ENCODE assay signal across 8 cellular contexts in the genomic region with DNA sequence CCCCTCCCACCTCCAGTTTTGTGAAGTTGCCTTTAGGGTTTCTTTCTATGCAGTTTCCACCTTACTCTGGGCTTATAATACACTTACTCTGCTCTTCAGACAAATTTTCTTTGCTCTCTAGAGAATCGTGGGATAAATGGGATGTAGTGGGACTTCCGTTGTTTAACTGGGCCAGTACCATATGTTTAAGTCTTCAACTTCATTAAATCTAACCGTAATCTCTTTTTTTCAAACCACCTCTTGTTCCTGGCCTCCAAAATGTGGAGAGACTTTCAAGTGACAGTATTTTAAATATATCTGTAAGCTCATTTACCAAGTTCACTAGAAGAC. TPM values are rescaled to one million over a fixed set of nuclear protein-coding genes. Genes with fewer than 3 reads are reported as not detected.
DNase-seq lines count a peak whose midpoint lies in the region; ATAC-seq, FAIRE-seq and TF ChIP-seq lines count a peak whose summit lies in the region.

No MANE protein-coding gene starts in this region.

- H3K4me1 Mint-ChIP-seq in activated T-cell treated with anti-CD3 and anti-CD28 coated beads, Interleukin-2, amount 50 U/mL, for 24 hours (ENCODE audit: low read depth) = peaks cover 54% of the 10 kb centered on the region

- no peaks in the 10 kb centered on the region for H3K9me3 ChIP-seq in kidney (ENCODE audit: control insufficient read depth in 1 of 2, low read length in 2 of 2)
- H3K9me3 ChIP-seq in tibial artery = no peaks in the 10 kb centered on the region

- H3K27ac ChIP-seq in kidney (ENCODE audit: low read depth in 2 of 2, low read length in 2 of 2) (peak overlapping the region; percentile 77 to 85), tibial artery (peak overlapping the region; percentile 94 to 97)

- no peaks in the 10 kb centered on the region for H3K27me3 Mint-ChIP-seq in activated T-cell treated with anti-CD3 and anti-CD28 coated beads, Interleukin-2, amount 50 U/mL, for 24 hours

- H3K4me1 ChIP-seq in kidney (ENCODE audit: control insufficient read depth in 1 of 2, insufficient read depth in 1 of 2, low read depth in 1 of 2, low read length in 2 of 2) (peaks cover 7 to 14% of the 10 kb centered on the region in 2 donors), tibial artery (peaks cover 0 to 47% (median 12%) of the 10 kb centered on the region in 4 donors)

- TF ChIP-seq CTCF in kidney (IDR thresholded peaks at IDR 0.05; ENCODE audit: borderline replicate concordance, extremely low read depth, insufficient read depth) = no peak
- no peak for TF ChIP-seq CTCF in tibial artery (IDR thresholded peaks at IDR 0.05)

- intact Hi-C loops in kidney (cut with DNase I) (no loop called here), tibial artery (cut with DNase I; ENCODE audit: low total_unique reads) (loop anchor here (5.0 to 10.0 kb wide), 2 partner anchors 123 to 545 kb away; a partner anchor contains a TSS), head of caudate nucleus (cut with DNase I) (no loop called here)

- no peak for ATAC-seq in activated naive CD4-positive, alpha-beta T cell treated with anti-CD3 and anti-CD28 coated beads, Interleukin-2, amount 50 U/mL, for 72 hours
- no peak for ATAC-seq in HG03135 (IDR thresholded peaks at IDR 0.05; ENCODE audit: unreplicated experiment)

- no peaks in the 10 kb centered on the region for H3K9me3 Mint-ChIP-seq in activated T-cell treated with anti-CD3 and anti-CD28 coated beads, Interleukin-2, amount 50 U/mL, for 24 hours
- H3K9me3 Mint-ChIP-seq in activated naive CD4-positive, alpha-beta T cell treated with anti-CD3 and anti-CD28 coated beads, Interleukin-2, amount 50 U/mL, for 72 hours = no peaks in the 10 kb centered on the region

- FAIRE-seq in kidney (lab: Jason Lieb, UNC) = no peak

- H3K27ac Mint-ChIP-seq in activated T-cell treated with anti-CD3 and anti-CD28 coated beads, Interleukin-2, amount 50 U/mL, for 24 hours = peak overlapping the region; percentile 93
- peak overlapping the region; percentile 90 to 91 for H3K27ac Mint-ChIP-seq in activated naive CD4-positive, alpha-beta T cell treated with anti-CD3 and anti-CD28 coated beads, Interleukin-2, amount 50 U/mL, for 72 hours

- H3K4me3 Mint-ChIP-seq in activated T-cell treated with anti-CD3 and anti-CD28 coated beads, Interleukin-2, amount 50 U/mL, for 24 hours = peak overlapping the region; percentile 92

- H3K9ac ChIP-seq in kidney (ENCODE audit: low read length in 2 of 2) = peak overlapping the region; percentile 86 to 88

- H3K36me3 ChIP-seq in kidney (ENCODE audit: control insufficient read depth in 1 of 2, insufficient read depth in 2 of 2, low read length in 2 of 2) (no peaks in the 10 kb centered on the region), tibial artery (no peaks in the 10 kb centered on the region)

- DNase-seq in activated T-cell treated with anti-CD3 and anti-CD28 coated beads, Interleukin-2, amount 50 U/mL, for 24 hours = no peak
- DNase-seq in activated T-cell treated with anti-CD3 and anti-CD28 coated beads, Interleukin-2, amount 50 U/mL, for 1 hour = no peak
- DNase-seq in activated naive CD4-positive, alpha-beta T cell treated with anti-CD3 and anti-CD28 coated beads, Interleukin-2, amount 50 U/mL, for 72 hours (ENCODE audit: low spot score in 2 of 2) = no peak
- DNase-seq in kidney (no peak), tibial artery (no peak), NCI-H510A (lab: John Stamatoyannopoulos, UW) (no peak), head of caudate nucleus (no peak)

- H3K4me3 ChIP-seq in kidney (ENCODE audit: low read length in 2 of 2) (peak overlapping the region; percentile 86 to 90), tibial artery (peak overlapping the region; percentile 80 to 96)

- peaks cover 49% of the 10 kb centered on the region for H3K36me3 Mint-ChIP-seq in activated T-cell treated with anti-CD3 and anti-CD28 coated beads, Interleukin-2, amount 50 U/mL, for 24 hours (ENCODE audit: low read depth)
- H3K36me3 Mint-ChIP-seq in activated naive CD4-positive, alpha-beta T cell treated with anti-CD3 and anti-CD28 coated beads, Interleukin-2, amount 50 U/mL, for 72 hours = peaks cover 8 to 14% of the 10 kb centered on the region in 2 donors

- no peaks in the 10 kb centered on the region for H3K27me3 ChIP-seq in tibial artery

RNA-seq across cellular contexts. Expression of a gene that starts 23.9 kb away (rescaled TPM):
- total RNA-seq in activated naive CD4-positive, alpha-beta T cell treated with anti-CD3 and anti-CD28 coated beads, Interleukin-2, amount 50 U/mL, for 72 hours = 100 to 1,000 TPM; 228 to 256 TPM
- total RNA-seq in kidney = 92.0 TPM
- 32.2 TPM for polyA plus RNA-seq in kidney (ENCODE audit: insufficient read depth, low read depth, low replicate concordance)
